In genomic region chr2:238305092-238305862, GRCh38 we compare ENCODE assay signal across 14 cellular contexts. TPM values are rescaled to one million over a fixed set of nuclear protein-coding genes. Genes with fewer than 3 reads are reported as not detected.
DNase-seq lines count a peak whose midpoint lies in the region; ATAC-seq and TF ChIP-seq lines count a peak whose summit lies in the region.
"Had no signal": no experiment of that assay in that cellular context is flagged by ENCODE, and none has a peak within 500 bp of the region (broad histone marks: within the 10 kb centered on the region; RNA-seq: fewer than 3 reads in every experiment).

No MANE protein-coding gene starts in this region.

- no peak overlapping the region for H3K9ac ChIP-seq in OCI-LY3 (ENCODE audit: low read length)

- no peaks in the 10 kb centered on the region for H3K9me3 ChIP-seq in OCI-LY3 (ENCODE audit: insufficient read depth, low read length)
- H3K9me3 ChIP-seq in naive thymus-derived CD4-positive, alpha-beta T cell (ENCODE audit: control insufficient read depth in 2 of 3, low read length in 3 of 3): no peaks in the 10 kb centered on the region

- H3K4me3 Mint-ChIP-seq in progenitor cell of endocrine pancreas (ENCODE audit: low read depth): no peak overlapping the region
- H3K4me3 Mint-ChIP-seq in naive thymus-derived CD4-positive, alpha-beta T cell: no peak overlapping the region
- H3K4me3 Mint-ChIP-seq: activated CD4-positive, alpha-beta T cell treated with anti-CD3 and anti-CD28 coated beads, Interleukin-2, amount 10 ng/mL, durations not matched to agents 24 days and 14 days; activated naive CD4-positive, alpha-beta T cell treated with anti-CD3 and anti-CD28 coated beads, Interleukin-2, amount 50 U/mL, for 24 hours; naive B cell; stimulated activated naive CD8-positive, alpha-beta T cell treated with anti-CD3 and anti-CD28 coated beads, Interleukin-15, amount 100 ng/mL, for 72 hours had no signal

- no peaks in the 10 kb centered on the region for H3K79me2 ChIP-seq in OCI-LY3 (ENCODE audit: low read length)

- no peaks in the 10 kb centered on the region for H3K27me3 Mint-ChIP-seq in progenitor cell of endocrine pancreas
- H3K27me3 Mint-ChIP-seq in naive thymus-derived CD4-positive, alpha-beta T cell: peaks cover 0 to 11% (median under 1%) of the 10 kb centered on the region in 5 donors
- H3K27me3 Mint-ChIP-seq: activated naive CD4-positive, alpha-beta T cell treated with anti-CD3 and anti-CD28 coated beads, Interleukin-2, amount 50 U/mL, for 24 hours had no signal

- no peaks in the 10 kb centered on the region for H3K36me3 Mint-ChIP-seq in progenitor cell of endocrine pancreas (ENCODE audit: insufficient read depth)
- H3K36me3 Mint-ChIP-seq in naive thymus-derived CD4-positive, alpha-beta T cell: no peaks in the 10 kb centered on the region
- H3K36me3 Mint-ChIP-seq: activated naive CD4-positive, alpha-beta T cell treated with anti-CD3 and anti-CD28 coated beads, Interleukin-2, amount 50 U/mL, for 24 hours; naive B cell had no signal

- H3K4me3 ChIP-seq in OCI-LY3 (ENCODE audit: low read length) (no peak overlapping the region), epithelial cell of esophagus (ENCODE audit: low read length) (no peak overlapping the region)
- H3K4me3 ChIP-seq in naive thymus-derived CD4-positive, alpha-beta T cell (ENCODE audit: low read length): no peak overlapping the region

- ATAC-seq in naive thymus-derived CD4-positive, alpha-beta T cell: no peak
- ATAC-seq in GM18498 (IDR thresholded peaks at IDR 0.05; ENCODE audit: unreplicated experiment): no peak
- ATAC-seq: stimulated activated naive CD8-positive, alpha-beta T cell treated with anti-CD3 and anti-CD28 coated beads, Interleukin-15, amount 100 ng/mL, for 72 hours had no signal

- intact Hi-C loops in naive thymus-derived CD4-positive, alpha-beta T cell (cut with micrococcal nuclease): no loop called here

- no peak overlapping the region for H2AFZ ChIP-seq in OCI-LY3 (ENCODE audit: low read depth, low read length)

- TF ChIP-seq CTCF in GM12874 (IDR thresholded peaks at IDR 0.05; ENCODE audit: insufficient read depth, low read depth, low read length) (peak; percentile 28; the same call in 1 of the 2 replicates), OCI-LY3 (IDR thresholded peaks at IDR 0.05; ENCODE audit: low read depth, low read length) (0 out of 2 replicates have a peak, but pooled peaks have one; percentile 15), epithelial cell of esophagus (IDR thresholded peaks at IDR 0.05; ENCODE audit: insufficient read depth, low read depth, low read length, missing control alignments) (peak; percentile 60), progenitor cell of endocrine pancreas (IDR thresholded peaks at IDR 0.05; ENCODE audit: unreplicated experiment) (peak; percentile 48)

- no peak overlapping the region for H3K4me2 ChIP-seq in OCI-LY3 (ENCODE audit: low read length)

- peaks cover 3% of the 10 kb centered on the region for H3K4me1 Mint-ChIP-seq in progenitor cell of endocrine pancreas (ENCODE audit: low read depth)
- H3K4me1 Mint-ChIP-seq in naive thymus-derived CD4-positive, alpha-beta T cell: no peaks in the 10 kb centered on the region
- H3K4me1 Mint-ChIP-seq: activated CD4-positive, alpha-beta T cell treated with anti-CD3 and anti-CD28 coated beads, Interleukin-2, amount 10 ng/mL, durations not matched to agents 24 days and 14 days; activated naive CD4-positive, alpha-beta T cell treated with anti-CD3 and anti-CD28 coated beads, Interleukin-2, amount 50 U/mL, for 24 hours; naive B cell; stimulated activated naive CD8-positive, alpha-beta T cell treated with anti-CD3 and anti-CD28 coated beads, Interleukin-15, amount 100 ng/mL, for 72 hours had no signal

- H3K36me3 ChIP-seq in OCI-LY3 (replicated peaks; ENCODE audit: low read depth, low read length): no peaks in the 10 kb centered on the region
- no peaks in the 10 kb centered on the region for H3K36me3 ChIP-seq in naive thymus-derived CD4-positive, alpha-beta T cell (ENCODE audit: control insufficient read depth in 2 of 3, insufficient read depth in 3 of 3, low read length in 3 of 3)

- H4K20me1 ChIP-seq in OCI-LY3 (ENCODE audit: insufficient read depth, low read length): no peaks in the 10 kb centered on the region

- H3K4me1 ChIP-seq in OCI-LY3 (ENCODE audit: low read length): no peaks in the 10 kb centered on the region
- no peaks in the 10 kb centered on the region for H3K4me1 ChIP-seq in naive thymus-derived CD4-positive, alpha-beta T cell (ENCODE audit: control insufficient read depth in 2 of 2, insufficient read depth in 2 of 2, low read length in 2 of 2)

- no peak overlapping the region for H3K27ac Mint-ChIP-seq in progenitor cell of endocrine pancreas
- no peak overlapping the region for H3K27ac Mint-ChIP-seq in naive thymus-derived CD4-positive, alpha-beta T cell
- H3K27ac Mint-ChIP-seq: activated CD4-positive, alpha-beta T cell treated with anti-CD3 and anti-CD28 coated beads, Interleukin-2, amount 10 ng/mL, durations not matched to agents 24 days and 14 days; activated naive CD4-positive, alpha-beta T cell treated with anti-CD3 and anti-CD28 coated beads, Interleukin-2, amount 50 U/mL, for 24 hours; naive B cell; stimulated activated naive CD8-positive, alpha-beta T cell treated with anti-CD3 and anti-CD28 coated beads, Interleukin-15, amount 100 ng/mL, for 72 hours had no signal

- DNase-seq in epithelial cell of esophagus (ENCODE audit: low read depth) (peak; percentile 41), progenitor cell of endocrine pancreas (ENCODE audit: low spot score, unreplicated experiment) (no peak), medulla oblongata (ENCODE audit: extremely low spot score) (no peak)
- no peak for DNase-seq in naive thymus-derived CD4-positive, alpha-beta T cell
- no peak for DNase-seq in activated CD4-positive, alpha-beta T cell treated with anti-CD3 and anti-CD28 coated beads for 48 hours
- DNase-seq: activated CD4-positive, alpha-beta T cell treated with anti-CD3 and anti-CD28 coated beads, Interleukin-2, amount 10 ng/mL, durations not matched to agents 24 days and 14 days; effector CD4-positive, alpha-beta T cell; hypothalamus; naive B cell; stimulated activated naive CD8-positive, alpha-beta T cell treated with anti-CD3 and anti-CD28 coated beads, Interleukin-15, amount 100 ng/mL, for 72 hours had no signal

- POLR2A ChIA-PET in naive thymus-derived CD4-positive, alpha-beta T cell (lab: Charles Lee): no interaction called here

- H3K9me3 Mint-ChIP-seq in progenitor cell of endocrine pancreas (ENCODE audit: low read depth): no peaks in the 10 kb centered on the region
- no peaks in the 10 kb centered on the region for H3K9me3 Mint-ChIP-seq in naive thymus-derived CD4-positive, alpha-beta T cell
- H3K9me3 Mint-ChIP-seq: activated CD4-positive, alpha-beta T cell treated with anti-CD3 and anti-CD28 coated beads, Interleukin-2, amount 10 ng/mL, durations not matched to agents 24 days and 14 days; activated naive CD4-positive, alpha-beta T cell treated with anti-CD3 and anti-CD28 coated beads, Interleukin-2, amount 50 U/mL, for 24 hours; naive B cell; stimulated activated naive CD8-positive, alpha-beta T cell treated with anti-CD3 and anti-CD28 coated beads, Interleukin-15, amount 100 ng/mL, for 72 hours had no signal

- CTCF ChIA-PET in naive thymus-derived CD4-positive, alpha-beta T cell (lab: Charles Lee): interaction anchor here (0.6 kb wide), 1 partner anchor 170 kb away, joined by 3 read pairs; no protein-coding TSS in a partner anchor

- no peak overlapping the region for H3K27ac ChIP-seq in OCI-LY3 (ENCODE audit: low read length)
- no peak overlapping the region for H3K27ac ChIP-seq in naive thymus-derived CD4-positive, alpha-beta T cell (ENCODE audit: low read depth, low read length)

- no peaks in the 10 kb centered on the region for H3K27me3 ChIP-seq in OCI-LY3 (ENCODE audit: low read depth, low read length)
- H3K27me3 ChIP-seq in naive thymus-derived CD4-positive, alpha-beta T cell (ENCODE audit: control insufficient read depth in 2 of 2, insufficient read depth in 2 of 2, low read length in 2 of 2): no peaks in the 10 kb centered on the region

RNA-seq across cellular contexts. Expression of gene TRAF3IP1, which starts 15.0 kb away (rescaled TPM):
- total RNA-seq in progenitor cell of endocrine pancreas: 26.1 and 27.0 TPM in 2 replicates
- total RNA-seq in naive thymus-derived CD4-positive, alpha-beta T cell: 10 to 100 TPM in 2 of 5 experiments, 1 to 10 TPM in 3; 6.2 to 13.3 (median 9.4) TPM
- polyA plus RNA-seq in naive thymus-derived CD4-positive, alpha-beta T cell: 1 to 10 TPM; 4.3 to 5.7 TPM

RNA-seq across cellular contexts. Expression of gene PER2, which starts 16.9 kb away (rescaled TPM):
- 14.3 and 20.2 TPM in 2 replicates for total RNA-seq in progenitor cell of endocrine pancreas
- 10 to 100 TPM; 13.5 to 28.6 (median 14.3) TPM for total RNA-seq in naive thymus-derived CD4-positive, alpha-beta T cell
- 10 to 100 TPM in 1 of 2 donors, 1 to 10 TPM in 1; 7.0 to 10.1 TPM for polyA plus RNA-seq in naive thymus-derived CD4-positive, alpha-beta T cell
